Comparison of ENCODE assay signal across 22 cellular contexts in the genomic region with DNA sequence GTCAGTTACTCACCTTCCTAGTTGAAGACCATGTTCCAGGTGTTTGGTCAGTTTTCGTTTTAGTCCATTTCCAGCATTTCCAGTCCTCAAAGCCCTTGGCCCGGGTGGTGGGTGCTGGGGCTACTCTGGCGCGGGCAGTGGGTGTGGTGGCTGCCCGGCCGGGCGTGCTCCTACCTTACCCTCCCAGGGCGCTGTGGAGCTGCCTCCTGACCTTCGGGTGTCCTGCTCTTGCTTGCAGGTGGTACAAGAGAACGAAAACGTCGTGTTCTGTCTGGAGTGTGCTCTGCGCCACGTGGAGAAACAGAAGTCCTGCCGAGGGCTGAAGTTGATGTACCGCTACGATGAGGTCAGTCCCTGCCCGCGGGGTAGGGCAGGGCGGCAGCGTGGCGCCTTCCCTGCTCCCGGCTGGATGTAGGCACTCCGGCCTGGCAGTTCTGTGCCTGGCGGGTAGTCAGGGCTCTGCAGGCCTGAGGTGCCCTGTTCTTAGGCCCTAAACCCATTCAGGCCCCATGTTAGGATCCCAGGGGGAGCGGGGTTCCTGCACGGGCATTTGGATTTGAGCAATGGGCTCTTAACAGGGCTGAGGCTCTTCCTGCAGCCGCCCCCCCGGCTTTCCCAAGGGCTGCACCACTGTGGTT.
"Had no signal": no experiment of that assay in that cellular context is flagged by ENCODE, and none has a peak within 500 bp of the region (broad histone marks: within the 10 kb centered on the region; RNA-seq: fewer than 3 reads in every experiment).

No MANE protein-coding gene starts in this region.

- H3K9me3 ChIP-seq: adrenal gland, colonic mucosa, esophagus muscularis mucosa, gastrocnemius medialis, tibial nerve had no signal

- H3K27me3 ChIP-seq: adrenal gland, colonic mucosa, dorsolateral prefrontal cortex, esophagus muscularis mucosa, gastrocnemius medialis, tibial nerve had no signal

- H3K27ac Mint-ChIP-seq: activated naive CD4-positive, alpha-beta T cell treated with anti-CD3 and anti-CD28 coated beads, Interleukin-2, amount 50 U/mL, for 24 hours; activated T-helper 1 cell treated with anti-CD3 and anti-CD28 coated beads, Interleukin-12 subunit alpha, Interleukin-12 subunit beta, Interleukin-2, Interleukin-4 antibody, amounts not matched to agents 30 ng/mL and 10 ng/mL and 1 ng/mL, durations not matched to agents 14 hours and 24 hours and 36 hours; memory B cell; nephron progenitor cell; T-helper 1 cell treated with Interleukin-12 subunit alpha and Interleukin-12 subunit beta and Interleukin-4 antibody, amounts not matched to agents 30 μg/mL and 1 μg/mL, for 36 hours had no signal

- H3K9me3 Mint-ChIP-seq: activated naive CD4-positive, alpha-beta T cell treated with anti-CD3 and anti-CD28 coated beads, Interleukin-2, amount 50 U/mL, for 24 hours; activated T-helper 1 cell treated with anti-CD3 and anti-CD28 coated beads, Interleukin-12 subunit alpha, Interleukin-12 subunit beta, Interleukin-2, Interleukin-4 antibody, amounts not matched to agents 30 ng/mL and 10 ng/mL and 1 ng/mL, durations not matched to agents 14 hours and 24 hours and 36 hours; effector memory CD8-positive, alpha-beta T cell; memory B cell; stimulated activated naive CD8-positive, alpha-beta T cell treated with anti-CD3 and anti-CD28 coated beads, Interleukin-15, amount 100 ng/mL, for 72 hours; T-helper 1 cell treated with Interleukin-12 subunit alpha and Interleukin-12 subunit beta and Interleukin-4 antibody, amounts not matched to agents 30 μg/mL and 1 μg/mL, for 36 hours; WTC11 had no signal

- H3K27me3 Mint-ChIP-seq: activated naive CD4-positive, alpha-beta T cell treated with anti-CD3 and anti-CD28 coated beads, Interleukin-2, amount 50 U/mL, for 24 hours; effector memory CD8-positive, alpha-beta T cell; memory B cell; stimulated activated naive CD8-positive, alpha-beta T cell treated with anti-CD3 and anti-CD28 coated beads, Interleukin-15, amount 100 ng/mL, for 72 hours had no signal

- H3K4me3 ChIP-seq: adrenal gland, colonic mucosa, dorsolateral prefrontal cortex, esophagus muscularis mucosa, gastrocnemius medialis, tibial nerve had no signal

- H3K27ac ChIP-seq: adrenal gland, colonic mucosa, esophagus muscularis mucosa, tibial nerve had no signal

- FAIRE-seq: astrocyte had no signal

- H3K4me3 Mint-ChIP-seq: activated naive CD4-positive, alpha-beta T cell treated with anti-CD3 and anti-CD28 coated beads, Interleukin-2, amount 50 U/mL, for 24 hours; activated T-helper 1 cell treated with anti-CD3 and anti-CD28 coated beads, Interleukin-12 subunit alpha, Interleukin-12 subunit beta, Interleukin-2, Interleukin-4 antibody, amounts not matched to agents 30 ng/mL and 10 ng/mL and 1 ng/mL, durations not matched to agents 14 hours and 24 hours and 36 hours; effector memory CD8-positive, alpha-beta T cell; memory B cell; nephron progenitor cell; stimulated activated naive CD8-positive, alpha-beta T cell treated with anti-CD3 and anti-CD28 coated beads, Interleukin-15, amount 100 ng/mL, for 72 hours; T-helper 1 cell treated with Interleukin-12 subunit alpha and Interleukin-12 subunit beta and Interleukin-4 antibody, amounts not matched to agents 30 μg/mL and 1 μg/mL, for 36 hours; WTC11 had no signal

- DNase-seq: activated CD4-positive, alpha-beta T cell treated with anti-CD3 and anti-CD28 coated beads, Interleukin-2, amount 50 U/mL, for 48 hours; activated gamma-delta T cell treated with Interleukin-2 at 50 U/mL for 16 hours; adrenal gland; central memory CD4-positive, alpha-beta T cell; colonic mucosa; effector memory CD8-positive, alpha-beta T cell; gastrocnemius medialis; left ventricle myocardium superior; nephron progenitor cell; nucleus accumbens; stimulated activated CD4-positive, alpha-beta T cell treated with anti-CD3 and anti-CD28 coated beads, Interleukin-4, amount 100 ng/mL, for 4 hours; stimulated activated naive CD8-positive, alpha-beta T cell treated with anti-CD3 and anti-CD28 coated beads, Interleukin-15, amount 100 ng/mL, for 72 hours; T1000 had no signal

- ATAC-seq: effector memory CD8-positive, alpha-beta T cell; gastrocnemius medialis; left ventricle myocardium superior; stimulated activated naive CD8-positive, alpha-beta T cell treated with anti-CD3 and anti-CD28 coated beads, Interleukin-15, amount 100 ng/mL, for 72 hours; WTC11 had no signal

- H3K36me3 ChIP-seq: colonic mucosa had no signal

- H3K4me1 ChIP-seq: adrenal gland, colonic mucosa had no signal
